ENCODE assay signal across 1 cellular context in the genomic region with DNA sequence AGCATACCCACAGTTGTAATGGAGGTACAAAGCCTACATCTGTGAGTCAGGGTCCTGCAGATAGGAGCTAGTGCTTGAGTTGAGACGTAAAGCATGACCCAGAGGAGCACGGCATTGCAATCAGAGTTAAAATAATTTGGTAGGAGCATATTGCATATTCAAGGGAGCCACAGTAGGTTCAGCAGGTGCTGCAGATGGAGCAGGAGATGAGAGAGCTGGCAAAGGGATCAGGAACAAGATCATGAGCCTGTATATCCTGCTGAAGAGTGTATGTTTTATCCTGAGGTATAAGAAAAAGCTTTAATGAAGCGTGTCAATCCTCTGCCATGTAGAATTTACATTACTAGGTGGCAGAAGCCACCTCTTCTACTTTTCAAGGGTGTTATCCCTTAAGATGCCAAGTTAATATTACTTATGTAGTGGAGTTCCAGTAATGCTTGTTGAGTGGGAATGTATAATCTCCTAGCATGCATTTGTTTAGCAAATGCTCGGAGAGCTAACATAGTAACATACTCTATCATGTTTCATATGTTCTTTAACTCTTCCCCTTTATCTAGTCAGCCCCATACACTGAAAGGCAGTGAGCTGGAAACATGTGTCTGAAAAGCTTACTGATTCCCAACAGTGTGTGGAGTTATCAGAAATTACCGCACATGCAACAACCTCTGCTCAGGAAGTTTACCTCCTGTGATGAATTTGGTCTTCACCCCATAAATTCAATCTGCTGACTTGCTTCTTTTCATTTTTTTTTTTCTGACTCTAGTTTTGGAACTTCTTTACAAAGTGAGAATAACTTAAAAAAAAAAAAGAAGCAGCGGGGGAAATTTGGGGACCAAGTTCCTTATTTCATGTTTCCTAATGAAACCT.
TF ChIP-seq lines count a peak whose summit lies in the region.

No MANE protein-coding gene starts in this region.

TF ChIP-seq in GM12878, 131 proteins besides CTCF, POLR2A, EP300 and RAD21 (continued from another document):
- TF ChIP-seq RELB (IDR thresholded peaks at IDR 0.05; ENCODE audit: low read depth), result 0 out of 2 replicates have a peak, but pooled peaks have one; percentile 25
- peak; percentile 46; the same call in 1 of the 2 replicates for TF ChIP-seq ZNF384 (IDR thresholded peaks at IDR 0.05; ENCODE audit: borderline replicate concordance, low read depth, low read length)
- 0 out of 2 replicates have a peak, but pooled peaks have one; percentile 19 for TF ChIP-seq CREB1 (IDR thresholded peaks at IDR 0.05; ENCODE audit: low read depth)
